Comparison of ENCODE assay signal across 15 cellular contexts in genomic region chr17:57876866-57877237, GRCh38. TPM values are rescaled to one million over a fixed set of nuclear protein-coding genes. Genes with fewer than 3 reads are reported as not detected.
A peak's percentile ranks its signal among the peaks of the same experiment; 100 is the strongest.
DNase-seq lines count a peak whose midpoint lies in the region; ATAC-seq and TF ChIP-seq lines count a peak whose summit lies in the region.
"Had no signal": no experiment of that assay in that cellular context is flagged by ENCODE, and none has a peak within 500 bp of the region (broad histone marks: within the 10 kb centered on the region; RNA-seq: fewer than 3 reads in every experiment).

No MANE protein-coding gene starts in this region.

- H3K36me3 ChIP-seq in HEK293 (ENCODE audit: control insufficient read depth in 2 of 2, insufficient read depth in 1 of 2, low read length in 2 of 2): peaks cover 0 to 40% of the 10 kb centered on the region in 2 experiments; a peak in 2 of 3 replicates
- H3K36me3 ChIP-seq in adipocyte (ENCODE audit: control insufficient read depth, insufficient read depth, low read length, severe bottlenecking): peaks cover 44% of the 10 kb centered on the region
- H3K36me3 ChIP-seq in smooth muscle cell (ENCODE audit: low read depth): no peaks in the 10 kb centered on the region
- H3K36me3 ChIP-seq in Peyer's patch: peaks cover 0 to 6% (median 0%) of the 10 kb centered on the region in 3 donors
- H3K36me3 ChIP-seq: HAP-1 had no signal

- no peaks in the 10 kb centered on the region for H3K27me3 ChIP-seq in adipocyte (replicated peaks; ENCODE audit: control insufficient read depth, insufficient read depth, low read length)
- no peaks in the 10 kb centered on the region for H3K27me3 ChIP-seq in smooth muscle cell (ENCODE audit: low read depth)
- no peaks in the 10 kb centered on the region for H3K27me3 ChIP-seq in Peyer's patch

- H3K36me3 Mint-ChIP-seq in glutamatergic neuron (ENCODE audit: unreplicated experiment): no peaks in the 10 kb centered on the region
- H3K36me3 Mint-ChIP-seq: stimulated activated naive B cell treated with anti-CD40 and anti-IgM and Interleukin-4, amounts not matched to agents 10 μg/mL and 1 μg/mL and 100 μg/mL, for 72 hours had no signal

- no peak overlapping the region for H2AFZ ChIP-seq in smooth muscle cell (ENCODE audit: low read depth)

- no peak for ATAC-seq in HG02610 (IDR thresholded peaks at IDR 0.05; ENCODE audit: unreplicated experiment)
- ATAC-seq: activated T-helper 17 cell treated with anti-CD3 and anti-CD28 coated beads, Interleukin-2, amount 50 U/mL, for 72 hours; stimulated activated naive B cell treated with anti-CD40 and anti-IgM and Interleukin-4, amounts not matched to agents 10 μg/mL and 1 μg/mL and 100 μg/mL, for 72 hours had no signal

- H3K4me3 ChIP-seq in HEK293 (ENCODE audit: low read depth, low read length) (no peak overlapping the region), adipocyte (ENCODE audit: low read length) (no peak overlapping the region), smooth muscle cell (no peak overlapping the region), Peyer's patch (no peak overlapping the region)
- H3K4me3 ChIP-seq: HAP-1, prostate gland had no signal

- TF ChIP-seq POLR2A in Peyer's patch (IDR thresholded peaks at IDR 0.05): no peak

- no peak overlapping the region for H3K4me2 ChIP-seq in smooth muscle cell

- peaks cover 6% of the 10 kb centered on the region for H3K27me3 Mint-ChIP-seq in glutamatergic neuron (ENCODE audit: unreplicated experiment)

- H3K4me1 Mint-ChIP-seq in glutamatergic neuron (ENCODE audit: low read depth, unreplicated experiment): peaks cover 41% of the 10 kb centered on the region

- H3K4me3 Mint-ChIP-seq in glutamatergic neuron (ENCODE audit: unreplicated experiment): no peak overlapping the region
- H3K4me3 Mint-ChIP-seq: activated T-helper 17 cell treated with anti-CD3 and anti-CD28 coated beads, Interleukin-2, amount 50 U/mL, for 72 hours; CD14-positive monocyte; stimulated activated naive B cell treated with anti-CD40 and anti-IgM and Interleukin-4, amounts not matched to agents 10 μg/mL and 1 μg/mL and 100 μg/mL, for 72 hours; T-helper 1 cell treated with Interleukin-12 subunit alpha and Interleukin-12 subunit beta and Interleukin-4 antibody, amounts not matched to agents 30 μg/mL and 1 μg/mL, for 36 hours had no signal

- 62% methylated on average over 2 of the region's 2 CpGs for WGBS in smooth muscle cell (ENCODE audit: low lambda C conversion rate)

- peaks cover 17% of the 10 kb centered on the region for H3K9me3 Mint-ChIP-seq in glutamatergic neuron (ENCODE audit: unreplicated experiment)
- H3K9me3 Mint-ChIP-seq: activated T-helper 17 cell treated with anti-CD3 and anti-CD28 coated beads, Interleukin-2, amount 50 U/mL, for 72 hours; stimulated activated naive B cell treated with anti-CD40 and anti-IgM and Interleukin-4, amounts not matched to agents 10 μg/mL and 1 μg/mL and 100 μg/mL, for 72 hours; T-helper 1 cell treated with Interleukin-12 subunit alpha and Interleukin-12 subunit beta and Interleukin-4 antibody, amounts not matched to agents 30 μg/mL and 1 μg/mL, for 36 hours had no signal

- H3K79me2 ChIP-seq in smooth muscle cell (ENCODE audit: low read depth): no peaks in the 10 kb centered on the region

- H3K9me3 ChIP-seq in HEK293 (ENCODE audit: control insufficient read depth, insufficient read depth, low read depth, low read length): no peaks in the 10 kb centered on the region
- H3K9me3 ChIP-seq in adipocyte (ENCODE audit: control insufficient read depth, low read length): no peaks in the 10 kb centered on the region
- no peaks in the 10 kb centered on the region for H3K9me3 ChIP-seq in smooth muscle cell (replicated peaks; ENCODE audit: low read depth)
- no peaks in the 10 kb centered on the region for H3K9me3 ChIP-seq in Peyer's patch
- H3K9me3 ChIP-seq: HAP-1, prostate gland had no signal

- peak overlapping the region; percentile 87; the same call in 1 of the 2 replicates for H3K27ac ChIP-seq in HEK293 (ENCODE audit: extremely low read depth, low read depth, low read length)
- H3K27ac ChIP-seq in smooth muscle cell (ENCODE audit: low read depth): peak overlapping the region; percentile 52
- H3K27ac ChIP-seq in Peyer's patch: peak overlapping the region in 1 of 4 donors; percentile 84

- POLR2A ChIA-PET in HEK293 (lab: Yijun Ruan, JAX): interaction anchor here (0.9 to 2.6 kb wide), 4 partner anchors 110 to 121 kb away, joined by 3 to 14 read pairs (median 4); partner anchors contain the start of gene VEZF1

- H3K27ac Mint-ChIP-seq in glutamatergic neuron (ENCODE audit: unreplicated experiment): peak overlapping the region; percentile 93
- H3K27ac Mint-ChIP-seq: activated T-helper 17 cell treated with anti-CD3 and anti-CD28 coated beads, Interleukin-2, amount 50 U/mL, for 72 hours; CD14-positive monocyte; stimulated activated naive B cell treated with anti-CD40 and anti-IgM and Interleukin-4, amounts not matched to agents 10 μg/mL and 1 μg/mL and 100 μg/mL, for 72 hours; T-helper 1 cell treated with Interleukin-12 subunit alpha and Interleukin-12 subunit beta and Interleukin-4 antibody, amounts not matched to agents 30 μg/mL and 1 μg/mL, for 36 hours had no signal

- CTCF ChIA-PET in HEK293 (lab: Yijun Ruan, JAX): interaction anchor here (0.6 to 6.5 kb wide), 9 partner anchors 13 to 231 kb away, joined by 3 to 95 read pairs (median 7); no protein-coding TSS in a partner anchor

- peaks cover 37% of the 10 kb centered on the region for H3F3A ChIP-seq in smooth muscle cell (ENCODE audit: low read depth)

- peaks cover 21% of the 10 kb centered on the region for H3K4me1 ChIP-seq in HEK293 (ENCODE audit: control insufficient read depth, insufficient read depth, low read length)
- H3K4me1 ChIP-seq in adipocyte (ENCODE audit: control insufficient read depth, insufficient read depth, low read length): peaks cover 70% of the 10 kb centered on the region
- H3K4me1 ChIP-seq in smooth muscle cell (ENCODE audit: low read depth): peaks cover 52% of the 10 kb centered on the region
- peaks cover 0 to 59% (median 13%) of the 10 kb centered on the region in 4 donors for H3K4me1 ChIP-seq in Peyer's patch

- no peak for DNase-seq in adipocyte (ENCODE audit: low read depth)
- DNase-seq in glutamatergic neuron: no peak
- DNase-seq in smooth muscle cell (lab: John Stamatoyannopoulos, UW; ENCODE audit: unreplicated experiment): no peak
- DNase-seq in Peyer's patch: no peak
- no peak for DNase-seq in ureter (ENCODE audit: low spot score)
- DNase-seq: activated CD4-positive, alpha-beta T cell treated with anti-CD3 and anti-CD28 coated beads, Interleukin-2, amount 50 U/mL, for 1 hour; stimulated activated CD4-positive, alpha-beta T cell treated with anti-CD3 and anti-CD28 coated beads, Interleukin-4, amount 100 ng/mL, for 1 hour; stimulated activated naive B cell treated with anti-CD40 and anti-IgM and Interleukin-4, amounts not matched to agents 10 μg/mL and 1 μg/mL and 100 μg/mL, for 72 hours had no signal

- no peaks in the 10 kb centered on the region for H4K20me1 ChIP-seq in smooth muscle cell (ENCODE audit: low read depth)

- peak overlapping the region; percentile 14 for H3K9ac ChIP-seq in adipocyte (ENCODE audit: low read length)
- no peak overlapping the region for H3K9ac ChIP-seq in smooth muscle cell (ENCODE audit: low read depth)

- TF ChIP-seq CTCF in HEK293 (tag by site-specific recombination; IDR thresholded peaks at IDR 0.05) (no peak), glutamatergic neuron (IDR thresholded peaks at IDR 0.05; ENCODE audit: partially characterized antibody, unreplicated experiment) (no peak), smooth muscle cell (IDR thresholded peaks at IDR 0.05; ENCODE audit: borderline replicate concordance, insufficient read depth, poor library complexity, severe bottlenecking) (no peak), Peyer's patch (IDR thresholded peaks at IDR 0.05) (no peak)

TF ChIP-seq in HEK293, 187 proteins besides CTCF, POLR2A, EP300 and RAD21:
- TF ChIP-seq ZNF138 (tag by site-specific recombination; IDR thresholded peaks at IDR 0.05; ENCODE audit: borderline replicate concordance) (no peak), ZNF610 (tag by site-specific recombination; IDR thresholded peaks at IDR 0.05; ENCODE audit: borderline replicate concordance) (no peak), ZNF423 (tag by site-specific recombination; IDR thresholded peaks at IDR 0.05) (no peak), ZBTB44 (tag by site-specific recombination; IDR thresholded peaks at IDR 0.05) (no peak), ZNF221 (tag by site-specific recombination; IDR thresholded peaks at IDR 0.05; ENCODE audit: borderline replicate concordance) (no peak)

RNA-seq across cellular contexts. Expression of gene MRPS23, which starts 27.0 kb away (rescaled TPM):
- 50.0 TPM for total RNA-seq in glutamatergic neuron (ENCODE audit: unreplicated experiment)
- total RNA-seq in smooth muscle cell: 32.3 and 33.1 TPM in 2 replicates
- 48.4 and 51.1 TPM in 2 replicates for polyA plus RNA-seq in smooth muscle cell
- total RNA-seq in Peyer's patch: 1 to 10 TPM in 3 of 4 donors, under 1 TPM in 1; 0.83 to 7.4 (median 5.2) TPM
- total RNA-seq in ureter: 37.5 TPM
